Comparison of ENCODE assay signal across 7 cellular contexts in the genomic region with DNA sequence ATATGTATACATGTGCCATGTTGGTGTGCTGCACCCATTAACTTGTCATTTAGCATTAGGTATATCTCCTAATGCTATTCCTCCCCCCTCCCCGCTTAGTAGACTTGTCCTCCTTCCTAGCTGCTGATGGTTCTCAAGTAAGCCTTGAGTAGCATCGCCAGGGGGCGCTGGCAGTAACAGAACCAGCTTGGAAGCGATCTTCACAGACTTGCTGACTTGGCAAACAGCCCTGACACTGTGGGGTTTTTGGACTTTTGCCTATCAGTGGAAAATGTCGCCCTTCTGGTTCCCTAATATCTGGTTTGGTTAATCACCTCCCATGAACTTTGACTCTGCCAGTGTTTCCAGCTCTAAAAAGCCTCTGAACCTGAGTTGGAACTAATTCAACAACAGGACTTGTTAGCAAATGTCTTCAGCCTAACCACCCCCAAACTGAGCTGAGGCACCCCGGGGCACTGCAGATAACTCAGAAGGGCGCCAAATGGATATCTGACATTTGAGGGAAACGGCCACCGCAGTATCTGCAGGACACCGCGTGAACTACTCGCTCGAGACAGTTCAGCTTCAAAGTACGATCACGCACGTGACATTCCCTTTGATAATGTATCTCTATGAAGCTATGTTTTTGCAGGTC. TPM values are rescaled to one million over a fixed set of nuclear protein-coding genes. Genes with fewer than 3 reads are reported as not detected.
A peak's percentile ranks its signal among the peaks of the same experiment; 100 is the strongest.
DNase-seq lines count a peak whose midpoint lies in the region; ATAC-seq, FAIRE-seq and TF ChIP-seq lines count a peak whose summit lies in the region.

No MANE protein-coding gene starts in this region.

- peak; percentile 80 to 86 (median 85) for TF ChIP-seq CTCF in ascending aorta (IDR thresholded peaks at IDR 0.05)
- peak; percentile 86 for TF ChIP-seq CTCF in retinal pigment epithelial cell (conservative IDR thresholded peaks at IDR 0.05; ENCODE audit: low read depth, low read length)

- H3K36me3 ChIP-seq in ascending aorta: peaks cover 18 to 29% of the 10 kb centered on the region in 2 donors

- H3K27me3 ChIP-seq in ascending aorta (no peaks in the 10 kb centered on the region), right cardiac atrium (ENCODE audit: control insufficient read depth, insufficient read depth) (no peaks in the 10 kb centered on the region)

- peak overlapping the region in 1 of 2 donors; percentile 40 for H3K27ac ChIP-seq in ascending aorta
- H3K27ac ChIP-seq in right cardiac atrium (ENCODE audit: low read length): peak overlapping the region; percentile 90

- H3K4me1 ChIP-seq in ascending aorta: peaks cover 0 to 11% of the 10 kb centered on the region in 2 donors
- H3K4me1 ChIP-seq in right cardiac atrium (ENCODE audit: control insufficient read depth, insufficient read depth, low read length): peaks cover 6% of the 10 kb centered on the region

- intact Hi-C loops in ascending aorta (cut with DNase I): loop anchor here (1.0 to 2.0 kb wide), 3 partner anchors 40 to 108 kb away; a partner anchor contains a TSS
- intact Hi-C loops in right cardiac atrium (cut with DNase I): loop anchor here (1.0 to 10.0 kb wide), 7 partner anchors 35 to 110 kb away; a partner anchor contains a TSS

- WGBS in right cardiac atrium: 11% methylated on average over 16 of the region's 16 CpGs

- ATAC-seq in right cardiac atrium (peak; percentile 75 to 77), GM18861 (IDR thresholded peaks at IDR 0.05; ENCODE audit: unreplicated experiment) (no peak)

- FAIRE-seq in GM18507 (lab: Jason Lieb, UNC): peak; percentile 95

- H3K9me3 ChIP-seq in ascending aorta: no peaks in the 10 kb centered on the region
- H3K9me3 ChIP-seq in right cardiac atrium (ENCODE audit: control insufficient read depth, low read length): no peaks in the 10 kb centered on the region

- DNase-seq in GM18507 (ENCODE audit: extremely low spot score, insufficient read length, low read depth): peak; percentile 75
- DNase-seq in NCI-H2081 (lab: John Stamatoyannopoulos, UW): peak; percentile 88 to 90
- peak; percentile 71 for DNase-seq in T-helper 22 cell (ENCODE audit: low read depth)
- peak; percentile 73 to 95 for DNase-seq in ascending aorta (ENCODE audit: low spot score in 2 of 2)
- peak; percentile 96 to 99 (median 96) for DNase-seq in right cardiac atrium
- peak; percentile 68 for DNase-seq in retinal pigment epithelial cell (ENCODE audit: low read depth)

- peak overlapping the region in 1 of 2 donors; percentile 42 for H3K4me3 ChIP-seq in ascending aorta
- H3K4me3 ChIP-seq in right cardiac atrium (ENCODE audit: low read length): no peak overlapping the region
- H3K4me3 ChIP-seq in retinal pigment epithelial cell (ENCODE audit: low read length): no peak overlapping the region

RNA-seq across cellular contexts. Expression of a gene that starts 15.4 kb away (rescaled TPM):
- total RNA-seq in ascending aorta (not detected), right cardiac atrium (not detected)
- polyA plus RNA-seq in right cardiac atrium: not detected

RNA-seq across cellular contexts. Expression of a gene that starts 39.5 kb away (rescaled TPM):
- 7.7 TPM for total RNA-seq in ascending aorta
- total RNA-seq in right cardiac atrium: 10 to 100 TPM; 12.2 to 17.1 (median 15.1) TPM
- polyA plus RNA-seq in right cardiac atrium: 10.8 TPM

RNA-seq across cellular contexts. Expression of a gene that starts 55.6 kb away (rescaled TPM):
- total RNA-seq in ascending aorta (10.7 TPM), right cardiac atrium (10 to 100 TPM; 12.3 to 17.0 (median 14.1) TPM)
- 10.5 TPM for polyA plus RNA-seq in right cardiac atrium
